Comparison of ENCODE assay signal across 23 cellular contexts in the genomic region with DNA sequence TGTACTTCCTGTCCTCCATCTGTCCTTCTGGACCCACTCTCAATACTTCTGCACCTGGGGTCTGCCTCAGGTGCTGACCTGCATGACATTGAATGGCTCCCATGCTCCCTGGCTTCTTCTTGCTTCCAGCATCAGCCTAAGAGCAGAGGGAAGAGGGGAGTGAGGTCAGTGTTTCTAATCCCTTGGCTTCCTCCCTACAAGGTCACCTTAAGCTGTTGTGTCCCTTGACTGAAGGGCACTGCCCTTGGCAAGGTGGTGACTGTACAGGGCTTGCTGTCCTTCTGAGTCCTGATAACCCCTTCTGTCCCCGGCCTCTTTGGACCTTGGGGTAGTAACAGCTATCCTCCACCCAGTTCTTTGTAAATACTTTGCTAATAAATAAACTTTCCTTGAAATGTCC. TPM values are rescaled to one million over a fixed set of nuclear protein-coding genes. Genes with fewer than 3 reads are reported as not detected.
"Had no signal": no experiment of that assay in that cellular context is flagged by ENCODE, and none has a peak within 500 bp of the region (broad histone marks: within the 10 kb centered on the region; RNA-seq: fewer than 3 reads in every experiment).

No MANE protein-coding gene starts in this region.

- H3K27me3 ChIP-seq: ascending aorta, body of pancreas had no signal

- H3K27ac ChIP-seq: ascending aorta, body of pancreas had no signal

- H3K27ac Mint-ChIP-seq: activated CD4-positive, alpha-beta T cell treated with anti-CD3 and anti-CD28 coated beads for 36 hours; activated CD8-positive, alpha-beta T cell treated with anti-CD3 and anti-CD28 coated beads, Interleukin-2, amount 10 ng/mL, durations not matched to agents 7 days and 5 days; activated naive CD8-positive, alpha-beta T cell treated with anti-CD3 and anti-CD28 coated beads, Interleukin-2, amount 10 ng/mL, durations not matched to agents 7 days and 5 days; T-helper 17 cell had no signal

- DNase-seq: activated CD4-positive, alpha-beta T cell treated with anti-CD3 and anti-CD28 coated beads for 36 hours; activated CD4-positive, alpha-beta T cell treated with anti-CD3 and anti-CD28 coated beads, Interleukin-2, amount 50 U/mL, for 4 hours; activated CD8-positive, alpha-beta memory T cell treated with anti-CD3 and anti-CD28 coated beads, Interleukin-2, amount 50 U/mL, for 48 hours; activated CD8-positive, alpha-beta T cell treated with anti-CD3 and anti-CD28 coated beads, Interleukin-2, amount 10 ng/mL, durations not matched to agents 7 days and 5 days; activated naive CD4-positive, alpha-beta T cell treated with anti-CD3 and anti-CD28 coated beads, Interleukin-2, amount 50 U/mL, for 16 hours; activated naive CD8-positive, alpha-beta T cell treated with anti-CD3 and anti-CD28 coated beads, Interleukin-2, amount 10 ng/mL, durations not matched to agents 7 days and 5 days; activated T-cell treated with anti-CD3 and anti-CD28 coated beads, Interleukin-2, amount 50 U/mL, for 1 hour; body of pancreas; central memory CD4-positive, alpha-beta T cell; MV-4-11; NCI-H1092 treated with DMSO at 0.1 percent for 48 hours; NCI-H1436; NCI-H1694 treated with DMSO at 0.1 percent for 48 hours; NCI-H2029 treated with DMSO at 0.1 percent for 48 hours; NCI-H345; NCI-H510A; NCI-H526 treated with DMSO at 0.1 percent for 48 hours; NCI-H82; SIG-M5; T-helper 17 cell; T1000 had no signal

- ATAC-seq: activated CD4-positive, alpha-beta T cell treated with anti-CD3 and anti-CD28 coated beads for 36 hours; activated CD8-positive, alpha-beta T cell treated with anti-CD3 and anti-CD28 coated beads, Interleukin-2, amount 10 ng/mL, durations not matched to agents 7 days and 5 days; body of pancreas; T-helper 17 cell had no signal

- H3K4me3 Mint-ChIP-seq: activated CD4-positive, alpha-beta T cell treated with anti-CD3 and anti-CD28 coated beads for 36 hours; activated CD8-positive, alpha-beta T cell treated with anti-CD3 and anti-CD28 coated beads, Interleukin-2, amount 10 ng/mL, durations not matched to agents 7 days and 5 days; activated naive CD8-positive, alpha-beta T cell treated with anti-CD3 and anti-CD28 coated beads, Interleukin-2, amount 10 ng/mL, durations not matched to agents 7 days and 5 days; T-helper 17 cell had no signal

- H3K9me3 ChIP-seq: ascending aorta had no signal

- H3K9me3 Mint-ChIP-seq: activated naive CD8-positive, alpha-beta T cell treated with anti-CD3 and anti-CD28 coated beads, Interleukin-2, amount 10 ng/mL, durations not matched to agents 7 days and 5 days had no signal

- H3K4me1 ChIP-seq: ascending aorta, body of pancreas had no signal

- H3K36me3 ChIP-seq: ascending aorta had no signal

- H3K4me3 ChIP-seq: ascending aorta, body of pancreas had no signal

- H3K27me3 Mint-ChIP-seq: activated CD4-positive, alpha-beta T cell treated with anti-CD3 and anti-CD28 coated beads for 36 hours; T-helper 17 cell had no signal

RNA-seq across cellular contexts. Expression of a gene that starts 9.6 kb away (rescaled TPM):
- total RNA-seq: MCF 10A had no signal
